In the genomic region with DNA sequence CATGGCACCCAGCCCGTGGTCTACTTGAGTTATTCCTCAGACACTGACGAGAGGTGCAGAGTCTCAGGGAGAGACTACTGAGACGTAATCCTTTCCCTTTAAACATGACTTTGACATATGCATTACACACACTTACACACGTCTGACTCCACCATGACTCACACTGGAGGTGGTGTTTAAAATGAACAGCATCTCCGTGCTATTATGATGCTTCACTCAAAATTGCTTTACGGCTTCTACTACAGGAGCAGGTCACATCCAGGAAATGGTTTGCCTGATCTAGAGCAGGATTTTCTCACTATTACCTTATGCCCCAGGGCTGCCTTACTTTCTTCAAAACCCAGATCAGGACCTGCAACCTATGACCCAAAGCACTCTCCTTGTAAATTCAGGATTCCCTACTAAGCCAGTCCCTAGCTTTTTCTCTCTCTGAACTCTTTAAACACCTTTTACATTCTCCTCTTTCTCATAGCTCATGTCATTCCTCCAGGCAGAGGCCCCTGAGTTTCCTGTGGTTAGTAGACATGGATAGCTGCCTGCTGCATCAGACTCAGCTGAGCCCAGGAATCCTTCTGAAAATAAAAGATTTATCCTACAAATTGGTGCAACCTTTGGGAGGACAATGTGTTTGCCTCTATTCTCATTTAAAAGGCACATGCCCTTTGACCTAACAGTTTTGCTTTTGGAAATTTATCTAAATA, we compare ENCODE assay signal across 11 cellular contexts. TPM values are rescaled to one million over a fixed set of nuclear protein-coding genes. Genes with fewer than 3 reads are reported as not detected.
A peak's percentile ranks its signal among the peaks of the same experiment; 100 is the strongest.
DNase-seq lines count a peak whose midpoint lies in the region; ATAC-seq and TF ChIP-seq lines count a peak whose summit lies in the region.
"Had no signal": no experiment of that assay in that cellular context is flagged by ENCODE, and none has a peak within 500 bp of the region (broad histone marks: within the 10 kb centered on the region; RNA-seq: fewer than 3 reads in every experiment).

No MANE protein-coding gene starts in this region.

- CTCF ChIA-PET in activated naive CD4-positive, alpha-beta T cell treated with anti-CD3 and anti-CD28 coated beads for 36 hours (lab: Charles Lee) = no interaction called here
- CTCF ChIA-PET in activated naive CD4-positive, alpha-beta T cell treated with anti-CD3 and anti-CD28 coated beads, Interleukin-2, amount 10 ng/mL, durations not matched to agents 7 days and 5 days (lab: Charles Lee) = interaction anchor here (0.6 kb wide), 1 partner anchor 445 kb away, joined by 3 read pairs; no protein-coding TSS in a partner anchor

- peaks cover 20% of the 10 kb centered on the region for H3K4me1 Mint-ChIP-seq in activated naive CD4-positive, alpha-beta T cell treated with anti-CD3 and anti-CD28 coated beads for 36 hours (ENCODE audit: low read depth)
- H3K4me1 Mint-ChIP-seq in activated naive CD4-positive, alpha-beta T cell treated with anti-CD3 and anti-CD28 coated beads, Interleukin-2, amount 10 ng/mL, durations not matched to agents 7 days and 5 days = peaks cover 21% of the 10 kb centered on the region
- peaks cover 19% of the 10 kb centered on the region for H3K4me1 Mint-ChIP-seq in T-helper 2 cell treated with Interferon-gamma antibody and Interleukin-4, amounts not matched to agents 5 μg/mL and 100 μg/mL, for 36 hours (ENCODE audit: low read depth)

- WGBS in spleen, 5 donors = 78 to 92% (median 89%) methylated on average over 6 of the region's 6 CpGs

- peak overlapping the region; percentile 4 for H3K27ac Mint-ChIP-seq in activated naive CD4-positive, alpha-beta T cell treated with anti-CD3 and anti-CD28 coated beads for 36 hours
- H3K27ac Mint-ChIP-seq in activated naive CD4-positive, alpha-beta T cell treated with anti-CD3 and anti-CD28 coated beads, Interleukin-2, amount 10 ng/mL, durations not matched to agents 7 days and 5 days = no peak overlapping the region
- H3K27ac Mint-ChIP-seq in T-helper 2 cell treated with Interferon-gamma antibody and Interleukin-4, amounts not matched to agents 5 μg/mL and 100 μg/mL, for 36 hours = no peak overlapping the region
- H3K27ac Mint-ChIP-seq: stimulated activated memory B cell treated with anti-CD40 and anti-IgM and Interleukin-4, amounts not matched to agents 10 μg/mL and 1 μg/mL and 100 μg/mL, for 72 hours had no signal

- H3K36me3 ChIP-seq in spleen = no peaks in the 10 kb centered on the region

- TF ChIP-seq CTCF in fibroblast of the aortic adventitia (IDR thresholded peaks at IDR 0.05; ENCODE audit: insufficient read depth, low read length) = no peak
- no peak for TF ChIP-seq CTCF in spleen (IDR thresholded peaks at IDR 0.05 in 8 of 11, conservative IDR thresholded peaks at IDR 0.05 in 3 of 11)

- no peak for ATAC-seq in HG03432 (IDR thresholded peaks at IDR 0.05; ENCODE audit: unreplicated experiment)
- ATAC-seq: stimulated activated memory B cell treated with anti-CD40 and anti-IgM and Interleukin-4, amounts not matched to agents 10 μg/mL and 1 μg/mL and 100 μg/mL, for 72 hours had no signal

- no peaks in the 10 kb centered on the region for H3K9me3 Mint-ChIP-seq in activated naive CD4-positive, alpha-beta T cell treated with anti-CD3 and anti-CD28 coated beads for 36 hours
- no peaks in the 10 kb centered on the region for H3K9me3 Mint-ChIP-seq in activated naive CD4-positive, alpha-beta T cell treated with anti-CD3 and anti-CD28 coated beads, Interleukin-2, amount 10 ng/mL, durations not matched to agents 7 days and 5 days
- peaks cover 3% of the 10 kb centered on the region for H3K9me3 Mint-ChIP-seq in T-helper 2 cell treated with Interferon-gamma antibody and Interleukin-4, amounts not matched to agents 5 μg/mL and 100 μg/mL, for 36 hours
- H3K9me3 Mint-ChIP-seq: stimulated activated memory B cell treated with anti-CD40 and anti-IgM and Interleukin-4, amounts not matched to agents 10 μg/mL and 1 μg/mL and 100 μg/mL, for 72 hours had no signal

- H3K4me3 ChIP-seq in fibroblast of the aortic adventitia (ENCODE audit: low read depth, low read length) (no peak overlapping the region), spleen (no peak overlapping the region)

- DNase-seq in activated naive CD4-positive, alpha-beta T cell treated with anti-CD3 and anti-CD28 coated beads for 36 hours = peak; percentile 44
- DNase-seq in activated naive CD4-positive, alpha-beta T cell treated with anti-CD3 and anti-CD28 coated beads, Interleukin-2, amount 10 ng/mL, durations not matched to agents 7 days and 5 days = no peak
- DNase-seq in T-helper 2 cell treated with Interferon-gamma antibody and Interleukin-4, amounts not matched to agents 5 μg/mL and 100 μg/mL, for 36 hours (ENCODE audit: low spot score) = peak; percentile 36
- peak; percentile 82 for DNase-seq in fibroblast of the aortic adventitia (ENCODE audit: low read depth)
- peak; percentile 37 for DNase-seq in stimulated activated CD8-positive, alpha-beta memory T cell treated with anti-CD3 and anti-CD28 coated beads, Interleukin-4, amount 100 ng/mL, for 48 hours
- no peak for DNase-seq in spleen
- no peak for DNase-seq in activated CD4-positive, CD25-positive, alpha-beta regulatory T cell treated with anti-CD3 and anti-CD28 coated beads, Interleukin-2, amount 50 U/mL, for 72 hours
- DNase-seq: Kasumi-1 had no signal

- H3K4me1 ChIP-seq in spleen = peaks cover 15 to 61% (median 36%) of the 10 kb centered on the region in 6 donors

- H3K27ac ChIP-seq in spleen = no peak overlapping the region
- H3K27ac ChIP-seq: C4-2B had no signal

- intact Hi-C loops in activated naive CD4-positive, alpha-beta T cell treated with anti-CD3 and anti-CD28 coated beads for 36 hours (cut with micrococcal nuclease) = no loop called here
- intact Hi-C loops in spleen (cut with DNase I; ENCODE audit: low total_unique reads) = no loop called here

- H3K27me3 ChIP-seq in spleen (replicated peaks in 1 of 7) = no peaks in the 10 kb centered on the region

- TF ChIP-seq POLR2A in spleen (IDR thresholded peaks at IDR 0.05) = no peak

- H3K9me3 ChIP-seq in spleen = no peaks in the 10 kb centered on the region

- no peaks in the 10 kb centered on the region for H3K36me3 Mint-ChIP-seq in activated naive CD4-positive, alpha-beta T cell treated with anti-CD3 and anti-CD28 coated beads for 36 hours (ENCODE audit: low read depth)
- no peaks in the 10 kb centered on the region for H3K36me3 Mint-ChIP-seq in activated naive CD4-positive, alpha-beta T cell treated with anti-CD3 and anti-CD28 coated beads, Interleukin-2, amount 10 ng/mL, durations not matched to agents 7 days and 5 days
- no peaks in the 10 kb centered on the region for H3K36me3 Mint-ChIP-seq in T-helper 2 cell treated with Interferon-gamma antibody and Interleukin-4, amounts not matched to agents 5 μg/mL and 100 μg/mL, for 36 hours (ENCODE audit: low read depth)
- H3K36me3 Mint-ChIP-seq: stimulated activated memory B cell treated with anti-CD40 and anti-IgM and Interleukin-4, amounts not matched to agents 10 μg/mL and 1 μg/mL and 100 μg/mL, for 72 hours had no signal

- H3K27me3 Mint-ChIP-seq in activated naive CD4-positive, alpha-beta T cell treated with anti-CD3 and anti-CD28 coated beads for 36 hours (ENCODE audit: low read depth) = no peaks in the 10 kb centered on the region
- no peaks in the 10 kb centered on the region for H3K27me3 Mint-ChIP-seq in activated naive CD4-positive, alpha-beta T cell treated with anti-CD3 and anti-CD28 coated beads, Interleukin-2, amount 10 ng/mL, durations not matched to agents 7 days and 5 days
- no peaks in the 10 kb centered on the region for H3K27me3 Mint-ChIP-seq in T-helper 2 cell treated with Interferon-gamma antibody and Interleukin-4, amounts not matched to agents 5 μg/mL and 100 μg/mL, for 36 hours (ENCODE audit: low read depth)
- H3K27me3 Mint-ChIP-seq: stimulated activated memory B cell treated with anti-CD40 and anti-IgM and Interleukin-4, amounts not matched to agents 10 μg/mL and 1 μg/mL and 100 μg/mL, for 72 hours had no signal

- no peak overlapping the region for H3K4me3 Mint-ChIP-seq in activated naive CD4-positive, alpha-beta T cell treated with anti-CD3 and anti-CD28 coated beads for 36 hours
- no peak overlapping the region for H3K4me3 Mint-ChIP-seq in activated naive CD4-positive, alpha-beta T cell treated with anti-CD3 and anti-CD28 coated beads, Interleukin-2, amount 10 ng/mL, durations not matched to agents 7 days and 5 days
- no peak overlapping the region for H3K4me3 Mint-ChIP-seq in T-helper 2 cell treated with Interferon-gamma antibody and Interleukin-4, amounts not matched to agents 5 μg/mL and 100 μg/mL, for 36 hours
- H3K4me3 Mint-ChIP-seq: stimulated activated memory B cell treated with anti-CD40 and anti-IgM and Interleukin-4, amounts not matched to agents 10 μg/mL and 1 μg/mL and 100 μg/mL, for 72 hours had no signal

RNA-seq across cellular contexts. Expression of a gene that starts 31.2 kb away (rescaled TPM):
- under 1 TPM in 1 of 2 experiments, not detected in 1; 0.05 TPM for total RNA-seq in activated naive CD4-positive, alpha-beta T cell treated with anti-CD3 and anti-CD28 coated beads for 36 hours
- total RNA-seq in fibroblast of the aortic adventitia (ENCODE audit: low replicate concordance) (0.65 and 0.72 TPM in 2 replicates), spleen (10 to 100 TPM; 23.7 to 41.3 (median 29.4) TPM)
- 1 to 10 TPM; 2.9 to 5.4 (median 3.2) TPM for polyA plus RNA-seq in spleen

Comparison
In these comparisons a context has a peak if more than half of its experiments do, and no peak if none do; other contexts are left out.
1. DNase-seq: peak in activated naive CD4-positive, alpha-beta T cell treated with anti-CD3 and anti-CD28 coated beads for 36 hours (single experiment), T-helper 2 cell treated with Interferon-gamma antibody and Interleukin-4, amounts not matched to agents 5 μg/mL and 100 μg/mL, for 36 hours (single experiment), fibroblast of the aortic adventitia (single experiment) and stimulated activated CD8-positive, alpha-beta memory T cell treated with anti-CD3 and anti-CD28 coated beads, Interleukin-4, amount 100 ng/mL, for 48 hours (single experiment); none in activated naive CD4-positive, alpha-beta T cell treated with anti-CD3 and anti-CD28 coated beads, Interleukin-2, amount 10 ng/mL, durations not matched to agents 7 days and 5 days (single experiment), spleen (single experiment) and activated CD4-positive, CD25-positive, alpha-beta regulatory T cell treated with anti-CD3 and anti-CD28 coated beads, Interleukin-2, amount 50 U/mL, for 72 hours (single experiment).
2. RNA of a gene that starts 31.2 kb away (total RNA-seq): 23.7 to 41.3 TPM in spleen; 0.65 to 0.72 TPM in fibroblast of the aortic adventitia and 0.05 TPM in activated naive CD4-positive, alpha-beta T cell treated with anti-CD3 and anti-CD28 coated beads for 36 hours; every median in the first group is over 10 times any median in the second.